11 cellular contexts compared by ENCODE assay signal in the genomic region with DNA sequence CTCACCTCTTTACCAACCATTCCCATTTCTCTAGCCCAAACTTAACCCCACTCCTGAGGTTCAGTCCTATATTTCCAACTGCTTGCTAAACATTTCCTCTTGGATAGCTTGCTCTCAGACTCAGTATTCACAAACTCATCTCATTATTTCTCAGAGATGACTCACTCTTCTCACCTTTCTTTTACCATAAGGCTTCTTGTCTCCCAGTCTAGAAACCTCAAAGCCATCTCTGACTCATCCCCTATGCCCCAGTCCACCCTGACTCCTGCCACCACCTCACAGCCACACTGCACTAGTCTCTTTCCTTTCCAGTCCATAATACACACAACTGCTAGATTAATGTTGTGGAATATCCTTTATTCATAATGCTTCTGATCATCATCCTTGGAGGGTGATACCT. TPM values are rescaled to one million over a fixed set of nuclear protein-coding genes. Genes with fewer than 3 reads are reported as not detected.
DNase-seq lines count a peak whose midpoint lies in the region; ATAC-seq and TF ChIP-seq lines count a peak whose summit lies in the region.
"Had no signal": no experiment of that assay in that cellular context is flagged by ENCODE, and none has a peak within 500 bp of the region (broad histone marks: within the 10 kb centered on the region; RNA-seq: fewer than 3 reads in every experiment).

No MANE protein-coding gene starts in this region.

- ATAC-seq in activated T-cell treated with anti-CD3 and anti-CD28 coated beads, Interleukin-2, amount 50 U/mL, for 72 hours (replicated peaks in 1 of 2) = peak; percentile 94 to 96
- ATAC-seq in HG02973 (IDR thresholded peaks at IDR 0.05; ENCODE audit: unreplicated experiment) = peak; percentile 84

- POLR2A ChIA-PET in RWPE1 (lab: Yijun Ruan, JAX; ENCODE audit: low non-redundant PET) = no interaction called here

- H3K27ac Mint-ChIP-seq in activated T-cell treated with anti-CD3 and anti-CD28 coated beads, Interleukin-2, amount 50 U/mL, for 72 hours = no peak overlapping the region

- peak; percentile 39 to 62 for DNase-seq in activated T-cell treated with anti-CD3 and anti-CD28 coated beads, Interleukin-2, amount 50 U/mL, for 72 hours
- DNase-seq in activated T-cell treated with anti-CD3 and anti-CD28 coated beads for 4 hours (no peak), RWPE1 (ENCODE audit: low spot score) (peak; percentile 60), ecto neural progenitor cell (ENCODE audit: low spot score) (no peak), NCI-H146 (lab: John Stamatoyannopoulos, UW) (no peak), globus pallidus (ENCODE audit: low spot score) (no peak)
- DNase-seq in stimulated activated CD8-positive, alpha-beta memory T cell treated with anti-CD3 and anti-CD28 coated beads, Interleukin-7, amount 100 ng/mL, for 4 hours (ENCODE audit: low read depth in 2 of 2) = peak; percentile 1 to 17
- DNase-seq: activated naive CD4-positive, alpha-beta T cell treated with Interleukin-2 at 50 U/mL for 16 hours; GOT3 had no signal

- CTCF ChIA-PET in RWPE1 (lab: Yijun Ruan, JAX) = interaction anchor here (0.6 to 1.1 kb wide), 2 partner anchors 35 to 621 kb away, joined by 3 read pairs; no protein-coding TSS in a partner anchor

- peaks cover 12% of the 10 kb centered on the region for H3K4me1 Mint-ChIP-seq in activated T-cell treated with anti-CD3 and anti-CD28 coated beads, Interleukin-2, amount 50 U/mL, for 72 hours (ENCODE audit: low read depth)

- peaks cover 33% of the 10 kb centered on the region for H3K27me3 Mint-ChIP-seq in activated T-cell treated with anti-CD3 and anti-CD28 coated beads, Interleukin-2, amount 50 U/mL, for 72 hours (ENCODE audit: low read depth)

- H3K27ac ChIP-seq in RWPE1 = no peak overlapping the region
- H3K27ac ChIP-seq: vagina had no signal

- peaks cover 0 to 3% of the 10 kb centered on the region in 2 donors for H3K36me3 Mint-ChIP-seq in activated T-cell treated with anti-CD3 and anti-CD28 coated beads, Interleukin-2, amount 50 U/mL, for 72 hours (ENCODE audit: insufficient read depth in 2 of 2)

- no peaks in the 10 kb centered on the region for H3K9me3 Mint-ChIP-seq in activated T-cell treated with anti-CD3 and anti-CD28 coated beads, Interleukin-2, amount 50 U/mL, for 72 hours

- no peak overlapping the region for H3K4me3 Mint-ChIP-seq in activated T-cell treated with anti-CD3 and anti-CD28 coated beads, Interleukin-2, amount 50 U/mL, for 72 hours

- TF ChIP-seq CTCF in RWPE1 (conservative IDR thresholded peaks at IDR 0.05; ENCODE audit: low read depth) = no peak

RNA-seq across cellular contexts. Expression of a gene that starts 4.8 kb away (rescaled TPM):
- total RNA-seq in activated T-cell treated with anti-CD3 and anti-CD28 coated beads, Interleukin-2, amount 50 U/mL, for 72 hours = not detected

Comparison
In these comparisons a context has a peak if more than half of its experiments do, and no peak if none do; other contexts are left out.
1. DNase-seq: peak in activated T-cell treated with anti-CD3 and anti-CD28 coated beads, Interleukin-2, amount 50 U/mL, for 72 hours (2 of 2), RWPE1 (single experiment) and stimulated activated CD8-positive, alpha-beta memory T cell treated with anti-CD3 and anti-CD28 coated beads, Interleukin-7, amount 100 ng/mL, for 4 hours (2 of 2); none in activated T-cell treated with anti-CD3 and anti-CD28 coated beads for 4 hours (single experiment), ecto neural progenitor cell (single experiment), NCI-H146 (single experiment) and globus pallidus (single experiment).